In the genomic region with DNA sequence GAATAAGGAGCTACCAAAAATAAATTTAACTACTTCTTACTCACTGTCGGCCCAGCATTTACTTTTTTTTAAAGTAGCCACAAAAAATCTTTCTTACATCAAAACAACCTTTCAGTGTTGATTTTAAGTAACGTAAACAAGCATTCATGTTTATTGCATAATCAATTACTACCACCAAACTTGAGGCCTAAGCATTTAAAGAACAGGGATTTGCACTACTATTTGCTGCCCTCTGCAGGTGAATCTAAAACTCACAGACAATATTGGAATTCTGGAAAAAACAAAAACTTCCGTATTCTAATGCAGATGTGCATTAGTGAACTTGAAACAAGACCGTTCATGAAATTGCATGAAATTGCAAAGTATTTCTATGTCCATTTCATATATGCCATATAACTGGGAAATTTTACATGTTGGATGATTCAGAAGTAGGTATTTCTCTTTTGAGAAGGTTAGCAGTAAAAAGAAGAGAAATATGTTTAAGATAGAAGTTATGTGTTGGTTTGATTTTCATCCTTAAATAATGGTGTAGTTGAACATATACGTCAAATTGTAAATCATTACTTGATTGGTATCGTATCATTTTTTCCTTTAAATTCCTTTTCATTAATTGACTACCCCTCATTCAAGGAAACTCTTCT, we compare ENCODE assay signal across 8 cellular contexts. TPM values are rescaled to one million over a fixed set of nuclear protein-coding genes. Genes with fewer than 3 reads are reported as not detected.
A peak's percentile ranks its signal among the peaks of the same experiment; 100 is the strongest.
DNase-seq lines count a peak whose midpoint lies in the region; ATAC-seq and TF ChIP-seq lines count a peak whose summit lies in the region.

No MANE protein-coding gene starts in this region.

- H3K36me3 ChIP-seq in WERI-Rb-1 = no peaks in the 10 kb centered on the region
- no peaks in the 10 kb centered on the region for H3K36me3 ChIP-seq in hepatocyte (replicated peaks; ENCODE audit: insufficient read depth, low read depth)
- H3K36me3 ChIP-seq in thoracic aorta = no peaks in the 10 kb centered on the region

- H4K20me1 ChIP-seq in hepatocyte (ENCODE audit: insufficient read depth, poor library complexity, severe bottlenecking) = no peaks in the 10 kb centered on the region

- WGBS in hepatocyte (ENCODE audit: low lambda C conversion rate, missing lambda C conversion rate) = 43% methylated on average over 6 of the region's 6 CpGs

- no peaks in the 10 kb centered on the region for H3K9me3 ChIP-seq in WERI-Rb-1 (ENCODE audit: severe bottlenecking)
- H3K9me3 ChIP-seq in hepatocyte (ENCODE audit: low read depth) = no peaks in the 10 kb centered on the region
- H3K9me3 ChIP-seq in thoracic aorta = no peaks in the 10 kb centered on the region

- no peak overlapping the region for H2AFZ ChIP-seq in hepatocyte

- H3K79me2 ChIP-seq in hepatocyte = no peaks in the 10 kb centered on the region

- H3K4me1 ChIP-seq in hepatocyte (ENCODE audit: insufficient read depth) (no peaks in the 10 kb centered on the region), thoracic aorta (ENCODE audit: control insufficient read depth in 1 of 2, low read depth in 2 of 2) (no peaks in the 10 kb centered on the region)

- no peak overlapping the region for H3K27ac ChIP-seq in WERI-Rb-1
- no peak overlapping the region for H3K27ac ChIP-seq in hepatocyte
- H3K27ac ChIP-seq in thoracic aorta = no peak overlapping the region

- DNase-seq in AG08395 (ENCODE audit: low spot score) (peak; percentile 49), GM04503 (ENCODE audit: low read depth) (peak; percentile 11), Kasumi-1 (lab: John Stamatoyannopoulos, UW) (peak; percentile 54 to 75), WERI-Rb-1 (no peak), hepatocyte (ENCODE audit: low spot score) (peak; percentile 61), thoracic aorta (ENCODE audit: low spot score) (no peak)
- no peak for DNase-seq in stimulated activated CD8-positive, alpha-beta memory T cell treated with anti-CD3 and anti-CD28 coated beads, Interleukin-4, amount 100 ng/mL, for 48 hours

- H3K4me3 ChIP-seq in WERI-Rb-1 (ENCODE audit: low read depth, low read length) (no peak overlapping the region), hepatocyte (no peak overlapping the region), thoracic aorta (no peak overlapping the region)

- H3K4me2 ChIP-seq in hepatocyte = no peak overlapping the region

- no peaks in the 10 kb centered on the region for H3K9me2 ChIP-seq in hepatocyte (replicated peaks; ENCODE audit: insufficient read depth)

- TF ChIP-seq CTCF in WERI-Rb-1 (IDR thresholded peaks at IDR 0.05; ENCODE audit: low read depth, low read length) = peak; percentile 41
- TF ChIP-seq CTCF in hepatocyte (IDR thresholded peaks at IDR 0.05; ENCODE audit: poor library complexity) = peak; percentile 91
- peak; percentile 63 for TF ChIP-seq CTCF in thoracic aorta (IDR thresholded peaks at IDR 0.05)

- no peaks in the 10 kb centered on the region for H3K27me3 ChIP-seq in WERI-Rb-1 (ENCODE audit: insufficient read depth, low read depth, severe bottlenecking)
- no peaks in the 10 kb centered on the region for H3K27me3 ChIP-seq in hepatocyte
- H3K27me3 ChIP-seq in thoracic aorta (replicated peaks; ENCODE audit: insufficient read depth) = no peaks in the 10 kb centered on the region

- ATAC-seq in thoracic aorta (ENCODE audit: insufficient number of reproducible peaks, low FRiP score, low read depth) (no peak), HG03139 (IDR thresholded peaks at IDR 0.05; ENCODE audit: unreplicated experiment) (no peak)

RNA-seq across cellular contexts. Expression of a gene that starts 55.6 kb away (rescaled TPM):
- 75.9 and 84.0 TPM in 2 replicates for total RNA-seq in hepatocyte
- 41.8 and 46.6 TPM in 2 replicates for polyA plus RNA-seq in hepatocyte
- total RNA-seq in thoracic aorta = 10 to 100 TPM; 52.7 to 83.8 TPM

RNA-seq across cellular contexts. Expression of a gene that starts 55.8 kb away (rescaled TPM):
- 16.2 and 20.5 TPM in 2 replicates for total RNA-seq in hepatocyte
- 6.3 and 6.9 TPM in 2 replicates for polyA plus RNA-seq in hepatocyte
- total RNA-seq in thoracic aorta = 10 to 100 TPM in 1 of 2 donors, 1 to 10 TPM in 1; 7.7 to 15.4 TPM

Comparison
In these comparisons a context has a peak if more than half of its experiments do, and no peak if none do; other contexts are left out.
1. DNase-seq: peak in AG08395 (single experiment), GM04503 (single experiment), Kasumi-1 (2 of 2) and hepatocyte (single experiment); none in WERI-Rb-1 (single experiment), thoracic aorta (single experiment) and stimulated activated CD8-positive, alpha-beta memory T cell treated with anti-CD3 and anti-CD28 coated beads, Interleukin-4, amount 100 ng/mL, for 48 hours (single experiment).
2. CTCF ChIP-seq: peak in every context shown above with its lines; median percentile 91 in hepatocyte; 63 in thoracic aorta; 41 in WERI-Rb-1.